ENCODE assay signal across 1 cellular context in genomic region chr7:128944487-128945236, GRCh38.
TF ChIP-seq lines count a peak whose summit lies in the region.

No MANE protein-coding gene starts in this region.

TF ChIP-seq in HepG2, 621 proteins besides CTCF, POLR2A, EP300 and RAD21:
- TF ChIP-seq ARHGAP35 (CRISPR knock-in tag; IDR thresholded peaks at IDR 0.05; ENCODE audit: borderline replicate concordance) (no peak), ZNF432 (CRISPR knock-in tag; IDR thresholded peaks at IDR 0.05; ENCODE audit: borderline replicate concordance) (no peak), MAFK (conservative IDR thresholded peaks at IDR 0.05 in 1 of 2, IDR thresholded peaks at IDR 0.05 in 1 of 2; ENCODE audit: low read length in 2 of 2) (peak; percentile 49 to 87; a peak in 3 of 4 replicates), ZNF33A (CRISPR knock-in tag; IDR thresholded peaks at IDR 0.05; ENCODE audit: borderline replicate concordance) (no peak), MAFF (IDR thresholded peaks at IDR 0.05; ENCODE audit: low read depth, low read length) (peak; percentile 79)
- TF ChIP-seq, protein P1, sequence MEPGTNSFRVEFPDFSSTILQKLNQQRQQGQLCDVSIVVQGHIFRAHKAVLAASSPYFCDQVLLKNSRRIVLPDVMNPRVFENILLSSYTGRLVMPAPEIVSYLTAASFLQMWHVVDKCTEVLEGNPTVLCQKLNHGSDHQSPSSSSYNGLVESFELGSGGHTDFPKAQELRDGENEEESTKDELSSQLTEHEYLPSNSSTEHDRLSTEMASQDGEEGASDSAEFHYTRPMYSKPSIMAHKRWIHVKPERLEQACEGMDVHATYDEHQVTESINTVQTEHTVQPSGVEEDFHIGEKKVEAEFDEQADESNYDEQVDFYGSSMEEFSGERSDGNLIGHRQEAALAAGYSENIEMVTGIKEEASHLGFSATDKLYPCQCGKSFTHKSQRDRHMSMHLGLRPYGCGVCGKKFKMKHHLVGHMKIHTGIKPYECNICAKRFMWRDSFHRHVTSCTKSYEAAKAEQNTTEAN (CRISPR knock-in tag; conservative IDR thresholded peaks at IDR 0.05): no peak
